In the genomic region with DNA sequence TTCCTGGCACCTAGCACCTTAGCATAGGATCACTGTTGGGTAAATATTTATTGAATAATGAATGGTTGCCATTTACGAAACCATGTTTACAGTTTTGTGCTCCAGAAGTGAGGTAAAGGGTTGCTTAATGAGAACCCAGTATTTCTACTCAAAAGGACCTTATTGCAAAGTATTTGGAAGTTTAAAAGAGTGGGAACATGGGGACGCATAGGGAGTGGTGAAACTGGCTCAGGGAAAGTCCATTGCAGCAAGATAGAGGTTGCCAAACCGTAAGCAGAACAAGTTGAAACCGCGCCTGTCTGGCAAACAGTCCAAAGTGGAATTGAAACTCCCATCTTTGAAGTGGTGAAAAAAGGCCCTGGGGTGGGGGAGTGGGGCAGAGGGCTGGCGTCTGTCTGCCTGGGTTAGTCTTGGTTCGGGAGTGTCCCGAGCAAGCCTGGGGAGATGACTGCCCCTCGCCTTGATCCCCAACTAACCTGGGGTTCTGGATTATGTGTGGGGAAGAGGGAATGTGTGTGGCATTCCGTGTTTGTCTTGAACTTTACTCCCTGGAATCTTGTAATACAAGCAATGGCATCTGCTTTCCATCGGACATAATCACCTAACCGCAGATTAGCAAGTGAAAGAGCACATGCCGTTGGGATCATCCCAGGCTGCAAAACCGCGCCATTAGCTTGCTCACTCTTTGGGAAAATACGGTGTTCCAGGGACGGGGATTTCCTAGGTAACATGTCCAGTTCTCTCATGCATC, we compare ENCODE assay signal across 1 cellular context.
TF ChIP-seq lines count a peak whose summit lies in the region.

No MANE protein-coding gene starts in this region.

TF ChIP-seq in HEK293, 187 proteins besides CTCF, POLR2A, EP300 and RAD21 (continued from another document):
- TF ChIP-seq, protein P1, sequence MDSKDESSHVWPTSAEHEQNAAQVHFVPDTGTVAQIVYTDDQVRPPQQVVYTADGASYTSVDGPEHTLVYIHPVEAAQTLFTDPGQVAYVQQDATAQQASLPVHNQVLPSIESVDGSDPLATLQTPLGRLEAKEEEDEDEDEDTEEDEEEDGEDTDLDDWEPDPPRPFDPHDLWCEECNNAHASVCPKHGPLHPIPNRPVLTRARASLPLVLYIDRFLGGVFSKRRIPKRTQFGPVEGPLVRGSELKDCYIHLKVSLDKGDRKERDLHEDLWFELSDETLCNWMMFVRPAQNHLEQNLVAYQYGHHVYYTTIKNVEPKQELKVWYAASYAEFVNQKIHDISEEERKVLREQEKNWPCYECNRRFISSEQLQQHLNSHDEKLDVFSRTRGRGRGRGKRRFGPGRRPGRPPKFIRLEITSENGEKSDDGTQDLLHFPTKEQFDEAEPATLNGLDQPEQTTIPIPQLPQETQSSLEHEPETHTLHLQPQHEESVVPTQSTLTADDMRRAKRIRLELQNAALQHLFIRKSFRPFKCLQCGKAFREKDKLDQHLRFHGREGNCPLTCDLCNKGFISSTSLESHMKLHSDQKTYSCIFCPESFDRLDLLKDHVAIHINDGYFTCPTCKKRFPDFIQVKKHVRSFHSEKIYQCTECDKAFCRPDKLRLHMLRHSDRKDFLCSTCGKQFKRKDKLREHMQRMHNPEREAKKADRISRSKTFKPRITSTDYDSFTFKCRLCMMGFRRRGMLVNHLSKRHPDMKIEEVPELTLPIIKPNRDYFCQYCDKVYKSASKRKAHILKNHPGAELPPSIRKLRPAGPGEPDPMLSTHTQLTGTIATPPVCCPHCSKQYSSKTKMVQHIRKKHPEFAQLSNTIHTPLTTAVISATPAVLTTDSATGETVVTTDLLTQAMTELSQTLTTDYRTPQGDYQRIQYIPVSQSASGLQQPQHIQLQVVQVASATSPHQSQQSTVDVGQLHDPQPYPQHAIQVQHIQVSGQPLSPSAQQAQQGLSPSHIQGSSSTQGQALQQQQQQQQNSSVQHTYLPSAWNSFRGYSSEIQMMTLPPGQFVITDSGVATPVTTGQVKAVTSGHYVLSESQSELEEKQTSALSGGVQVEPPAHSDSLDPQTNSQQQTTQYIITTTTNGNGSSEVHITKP (tag by site-specific recombination; IDR thresholded peaks at IDR 0.05), result peak; percentile 62
- TF ChIP-seq KLF1 (tag by site-specific recombination; IDR thresholded peaks at IDR 0.05) (0 out of 2 replicates have a peak, but pooled peaks have one; percentile 16), ZNF211 (tag by site-specific recombination; IDR thresholded peaks at IDR 0.05; ENCODE audit: low read depth) (no peak)
